Comparison of ENCODE assay signal across 2 cellular contexts in the genomic region with DNA sequence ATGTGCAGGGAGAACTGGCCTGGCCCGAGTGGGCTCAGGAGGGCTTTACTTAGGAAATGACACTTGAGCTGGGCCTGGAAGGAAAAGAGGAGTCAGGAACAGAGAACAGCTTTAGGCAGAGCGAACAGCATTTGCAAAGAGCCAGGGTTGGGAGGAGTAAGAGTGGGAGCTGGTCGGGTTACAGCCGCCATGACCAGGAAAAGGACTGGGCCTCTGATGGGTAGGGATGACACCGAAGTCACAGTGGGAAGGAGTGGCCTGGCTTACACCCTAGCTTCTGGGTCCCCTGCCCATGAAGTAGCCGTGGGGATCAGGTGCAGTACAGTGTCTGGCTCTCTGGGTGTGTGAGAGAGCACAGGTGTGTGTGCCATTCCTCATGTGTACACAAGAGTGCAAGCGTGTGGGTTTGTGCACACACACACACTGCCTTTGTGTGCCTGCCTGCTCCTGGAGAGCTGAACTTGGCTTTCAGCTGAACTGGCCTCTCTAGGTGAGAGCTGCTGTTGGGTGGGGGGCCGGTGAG.
TF ChIP-seq lines count a peak whose summit lies in the region.

No MANE protein-coding gene starts in this region.

TF ChIP-seq in IMR-90, 13 proteins besides CTCF, POLR2A, EP300 and RAD21:
- no peak for TF ChIP-seq CHD1 (IDR thresholded peaks at IDR 0.05; ENCODE audit: low read depth, low read length)
- TF ChIP-seq RFX5 (IDR thresholded peaks at IDR 0.05; ENCODE audit: low read depth, low read length) = no peak
- no peak for TF ChIP-seq BHLHE40 (IDR thresholded peaks at IDR 0.05; ENCODE audit: low read depth, low read length)
- no peak for TF ChIP-seq FOS (IDR thresholded peaks at IDR 0.05; ENCODE audit: low read depth, low read length)
- TF ChIP-seq, protein P1, sequence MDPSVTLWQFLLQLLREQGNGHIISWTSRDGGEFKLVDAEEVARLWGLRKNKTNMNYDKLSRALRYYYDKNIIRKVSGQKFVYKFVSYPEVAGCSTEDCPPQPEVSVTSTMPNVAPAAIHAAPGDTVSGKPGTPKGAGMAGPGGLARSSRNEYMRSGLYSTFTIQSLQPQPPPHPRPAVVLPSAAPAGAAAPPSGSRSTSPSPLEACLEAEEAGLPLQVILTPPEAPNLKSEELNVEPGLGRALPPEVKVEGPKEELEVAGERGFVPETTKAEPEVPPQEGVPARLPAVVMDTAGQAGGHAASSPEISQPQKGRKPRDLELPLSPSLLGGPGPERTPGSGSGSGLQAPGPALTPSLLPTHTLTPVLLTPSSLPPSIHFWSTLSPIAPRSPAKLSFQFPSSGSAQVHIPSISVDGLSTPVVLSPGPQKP (IDR thresholded peaks at IDR 0.05; ENCODE audit: borderline replicate concordance, low read depth, low read length) = no peak

TF ChIP-seq in HEK293T, 16 proteins besides CTCF, POLR2A, EP300 and RAD21 (continued from another document):
- TF ChIP-seq LEF1 (IDR thresholded peaks at IDR 0.05; ENCODE audit: borderline replicate concordance) (no peak), SUZ12 (IDR thresholded peaks at IDR 0.05) (no peak), BHLHE40 (IDR thresholded peaks at IDR 0.05; ENCODE audit: borderline replicate concordance) (no peak), NFRKB (IDR thresholded peaks at IDR 0.05) (no peak), ELF4 (IDR thresholded peaks at IDR 0.05) (no peak)
- TF ChIP-seq, protein P2, sequence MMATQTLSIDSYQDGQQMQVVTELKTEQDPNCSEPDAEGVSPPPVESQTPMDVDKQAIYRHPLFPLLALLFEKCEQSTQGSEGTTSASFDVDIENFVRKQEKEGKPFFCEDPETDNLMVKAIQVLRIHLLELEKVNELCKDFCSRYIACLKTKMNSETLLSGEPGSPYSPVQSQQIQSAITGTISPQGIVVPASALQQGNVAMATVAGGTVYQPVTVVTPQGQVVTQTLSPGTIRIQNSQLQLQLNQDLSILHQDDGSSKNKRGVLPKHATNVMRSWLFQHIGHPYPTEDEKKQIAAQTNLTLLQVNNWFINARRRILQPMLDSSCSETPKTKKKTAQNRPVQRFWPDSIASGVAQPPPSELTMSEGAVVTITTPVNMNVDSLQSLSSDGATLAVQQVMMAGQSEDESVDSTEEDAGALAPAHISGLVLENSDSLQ (IDR thresholded peaks at IDR 0.05) = no peak
